25 cellular contexts compared by ENCODE assay signal in the genomic region with DNA sequence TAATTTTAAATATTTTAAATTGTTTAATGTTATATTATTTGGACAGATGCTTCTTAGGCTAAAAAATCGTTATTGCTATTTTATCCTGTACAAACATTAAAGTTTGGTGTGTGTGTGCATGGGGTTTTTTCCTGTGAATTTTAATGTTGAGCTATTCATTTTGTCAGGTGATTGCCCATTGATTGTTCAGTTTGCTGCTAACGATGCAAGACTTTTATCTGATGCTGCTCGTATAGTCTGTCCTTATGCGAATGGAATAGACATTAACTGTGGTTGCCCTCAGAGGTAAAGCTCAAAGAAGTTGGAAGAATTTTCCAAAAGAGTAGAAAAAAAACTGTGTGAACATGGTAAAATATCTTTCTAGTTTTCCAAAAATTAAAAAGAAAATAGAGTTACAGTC.
"Had no signal": no experiment of that assay in that cellular context is flagged by ENCODE, and none has a peak within 500 bp of the region (broad histone marks: within the 10 kb centered on the region; RNA-seq: fewer than 3 reads in every experiment).

No MANE protein-coding gene starts in this region.

- DNase-seq: colonic mucosa; cortex of kidney; dermis blood vessel endothelial cell; dorsolateral prefrontal cortex; effector CD4-positive, alpha-beta T cell; effector CD8-positive, alpha-beta T cell; effector memory CD4-positive, alpha-beta T cell; effector memory CD8-positive, alpha-beta T cell; endodermal cell; erythroblast; esophagus squamous epithelium; foreskin fibroblast; foreskin keratinocyte; foreskin melanocyte; gastrocnemius medialis; glutamatergic neuron; head of caudate nucleus; heart left ventricle; heart right ventricle had no signal

- H3K36me3 ChIP-seq: colonic mucosa, gastrocnemius medialis had no signal

- H3K9me3 ChIP-seq: colonic mucosa, esophagus muscularis mucosa, esophagus squamous epithelium, gastrocnemius medialis, gastroesophageal sphincter, heart left ventricle, heart right ventricle had no signal

- H3K4me1 ChIP-seq: colonic mucosa, esophagus muscularis mucosa, esophagus squamous epithelium, foreskin keratinocyte, gastroesophageal sphincter had no signal

- H3K27me3 ChIP-seq: colonic mucosa, dorsolateral prefrontal cortex, esophagus muscularis mucosa, esophagus squamous epithelium, foreskin keratinocyte, gastrocnemius medialis, gastroesophageal sphincter, heart left ventricle, heart right ventricle had no signal

- H3K27ac ChIP-seq: colonic mucosa, coronary artery, dorsolateral prefrontal cortex, epithelial cell of prostate, esophagus muscularis mucosa, esophagus squamous epithelium, foreskin keratinocyte, gastrocnemius medialis, gastroesophageal sphincter, heart left ventricle, heart right ventricle had no signal

- FAIRE-seq: endometrium, endothelial cell of umbilical vein had no signal

- H3K4me3 ChIP-seq: colonic mucosa, coronary artery, dorsolateral prefrontal cortex, esophagus muscularis mucosa, esophagus squamous epithelium, gastrocnemius medialis, gastroesophageal sphincter, heart left ventricle, heart right ventricle had no signal
